Comparison of ENCODE assay signal across 8 cellular contexts in genomic region chr1:45913183-45913924, GRCh38.
DNase-seq lines count a peak whose midpoint lies in the region; TF ChIP-seq lines count a peak whose summit lies in the region.

No MANE protein-coding gene starts in this region.

- H4K20me1 ChIP-seq in PC-9 (ENCODE audit: insufficient read depth) = no peaks in the 10 kb centered on the region; the same call in 1 of the 2 replicates

- POLR2A ChIA-PET in BJ (lab: Charles Lee) = no interaction called here
- POLR2A ChIA-PET in PC-9 (lab: Charles Lee; ENCODE audit: unreplicated experiment) = no interaction called here

- no peak overlapping the region for H3K4me2 ChIP-seq in PC-9

- no peaks in the 10 kb centered on the region for H3K36me3 ChIP-seq in BJ (ENCODE audit: control insufficient read depth, insufficient read depth, low read length)
- H3K36me3 ChIP-seq in PC-9 (ENCODE audit: low read depth) = no peaks in the 10 kb centered on the region

- H3K27ac ChIP-seq in PC-9 = no peak overlapping the region

- no peak overlapping the region for H2AFZ ChIP-seq in PC-9

- H3K9me2 ChIP-seq in PC-9 (ENCODE audit: insufficient read depth) = no peaks in the 10 kb centered on the region

- H3K4me3 ChIP-seq in BJ (ENCODE audit: low read depth, low read length) (no peak overlapping the region), PC-9 (no peak overlapping the region)

- H3K9me3 ChIP-seq in PC-9 (ENCODE audit: insufficient read depth, low read depth) = no peaks in the 10 kb centered on the region

- H3K27me3 ChIP-seq in BJ (ENCODE audit: control insufficient read depth, insufficient read depth, low read length) (no peaks in the 10 kb centered on the region), PC-9 (ENCODE audit: insufficient read depth, low read depth) (no peaks in the 10 kb centered on the region)

- H3K4me1 ChIP-seq in PC-9 (replicated peaks; ENCODE audit: insufficient read depth) = no peaks in the 10 kb centered on the region

- BruUV-seq in PC-9 (replicated peaks; lab: Mats Ljungman, UMichigan) = no TSS peak

- peak; percentile 90 for DNase-seq in BJ (ENCODE audit: low read depth)
- peak; percentile 65 for DNase-seq in NCI-H2227 (lab: John Stamatoyannopoulos, UW; ENCODE audit: unreplicated experiment)
- DNase-seq in fibroblast of gingiva (ENCODE audit: low read depth) = peak; percentile 77
- peak in 33 of 56 donors; percentile 1 to 69 (median 14) for DNase-seq in nucleus accumbens (lab: John Stamatoyannopoulos, UW)
- DNase-seq in PC-9 = no peak
- no peak for DNase-seq in NCI-H748 treated with DMSO at 0.1 percent for 48 hours (lab: John Stamatoyannopoulos, UW)
- DNase-seq in GM20000 (ENCODE audit: low spot score) = no peak
- no peak for DNase-seq in GF-D8 (lab: John Stamatoyannopoulos, UW)

- no peak for TF ChIP-seq CTCF in BJ (IDR thresholded peaks at IDR 0.05; ENCODE audit: insufficient read depth, low read depth, low read length)
- no peak for TF ChIP-seq CTCF in PC-9 (conservative IDR thresholded peaks at IDR 0.05)
- TF ChIP-seq CTCF in GM20000 (IDR thresholded peaks at IDR 0.05; ENCODE audit: extremely low read depth, missing control alignments) = no peak

- intact Hi-C loops in PC-9 (cut with micrococcal nuclease; ENCODE audit: unreplicated experiment) = no loop called here

- no peaks in the 10 kb centered on the region for H3K79me2 ChIP-seq in PC-9 (ENCODE audit: low read depth)

- H3F3A ChIP-seq in PC-9 (ENCODE audit: insufficient read depth, low read depth) = no peaks in the 10 kb centered on the region; the same call in 1 of the 2 replicates

- CTCF ChIA-PET in BJ (lab: Yijun Ruan, JAX) (interaction anchor here (1.0 to 1.8 kb wide), 3 partner anchors 9 to 343 kb away, joined by 3 to 5 read pairs (median 3); no protein-coding TSS in a partner anchor), PC-9 (lab: Charles Lee) (no interaction called here)

Comparison
In these comparisons a context has a peak if more than half of its experiments do, and no peak if none do; other contexts are left out.
1. DNase-seq: peak in BJ (single experiment), NCI-H2227 (single experiment), fibroblast of gingiva (single experiment) and nucleus accumbens (33 of 56); none in PC-9 (0 of 2), NCI-H748 treated with DMSO at 0.1 percent for 48 hours (single experiment), GM20000 (single experiment) and GF-D8 (single experiment).